9 cellular contexts compared by ENCODE assay signal in genomic region chr9:121620777-121621437, GRCh38. TPM values are rescaled to one million over a fixed set of nuclear protein-coding genes. Genes with fewer than 3 reads are reported as not detected.
DNase-seq lines count a peak whose midpoint lies in the region; ATAC-seq and TF ChIP-seq lines count a peak whose summit lies in the region.
"Had no signal": no experiment of that assay in that cellular context is flagged by ENCODE, and none has a peak within 500 bp of the region (broad histone marks: within the 10 kb centered on the region; RNA-seq: fewer than 3 reads in every experiment).

No MANE protein-coding gene starts in this region.

- H3K27ac Mint-ChIP-seq in activated CD8-positive, alpha-beta T cell treated with anti-CD3 and anti-CD28 coated beads, Interleukin-2, amount 10 ng/mL, durations not matched to agents 7 days and 5 days, result no peak overlapping the region

- CTCF ChIA-PET in activated CD8-positive, alpha-beta T cell treated with anti-CD3 and anti-CD28 coated beads, Interleukin-2, amount 10 ng/mL, durations not matched to agents 7 days and 5 days (lab: Charles Lee), result interaction anchor here (0.9 to 1.1 kb wide), 2 partner anchors 59 to 65 kb away, joined by 3 read pairs; no protein-coding TSS in a partner anchor

- peak; percentile 43 to 64 for TF ChIP-seq RAD21 in liver (IDR thresholded peaks at IDR 0.05)

- H3K4me1 ChIP-seq in liver (ENCODE audit: control insufficient read depth in 4 of 4, insufficient read depth in 4 of 4, low read length in 3 of 4), result peaks cover 15 to 45% (median 29%) of the 10 kb centered on the region in 4 donors

- POLR2A ChIA-PET in activated CD8-positive, alpha-beta T cell treated with anti-CD3 and anti-CD28 coated beads, Interleukin-2, amount 10 ng/mL, durations not matched to agents 7 days and 5 days (lab: Charles Lee), result no interaction called here

- H3K36me3 ChIP-seq in liver (ENCODE audit: control insufficient read depth in 4 of 4, insufficient read depth in 3 of 4, low read depth in 1 of 4, low read length in 3 of 4), result no peaks in the 10 kb centered on the region

- peak overlapping the region; percentile 0 to 25 for H3K27ac ChIP-seq in liver (ENCODE audit: low read depth in 1 of 2, low read length in 2 of 2)

- no peak for ATAC-seq in activated CD8-positive, alpha-beta T cell treated with anti-CD3 and anti-CD28 coated beads, Interleukin-2, amount 10 ng/mL, durations not matched to agents 7 days and 5 days
- ATAC-seq in GM18517 (IDR thresholded peaks at IDR 0.05; ENCODE audit: unreplicated experiment), result no peak
- ATAC-seq in GM21447 (IDR thresholded peaks at IDR 0.05; ENCODE audit: unreplicated experiment), result no peak
- no peak for ATAC-seq in left lobe of liver
- ATAC-seq in GM18502 (IDR thresholded peaks at IDR 0.05; ENCODE audit: poor library complexity, unreplicated experiment), result no peak

- H3K27me3 Mint-ChIP-seq in activated CD8-positive, alpha-beta T cell treated with anti-CD3 and anti-CD28 coated beads, Interleukin-2, amount 10 ng/mL, durations not matched to agents 7 days and 5 days (ENCODE audit: low read depth), result peaks cover 2% of the 10 kb centered on the region

- H3K9me3 Mint-ChIP-seq in activated CD8-positive, alpha-beta T cell treated with anti-CD3 and anti-CD28 coated beads, Interleukin-2, amount 10 ng/mL, durations not matched to agents 7 days and 5 days (ENCODE audit: insufficient read depth), result no peaks in the 10 kb centered on the region

- TF ChIP-seq CTCF in HFF-Myc (IDR thresholded peaks at IDR 0.05; ENCODE audit: low read depth, low read length, missing control alignments) (peak; percentile 78), liver (IDR thresholded peaks at IDR 0.05; ENCODE audit: low read depth, low read length, missing input control) (peak; percentile 27)

- no peak overlapping the region for H3K9ac ChIP-seq in liver (ENCODE audit: low read depth in 1 of 2, low read length in 2 of 2)

- H3K4me3 ChIP-seq in HFF-Myc (replicated peaks; ENCODE audit: low read depth, low read length) (no peak overlapping the region), liver (ENCODE audit: low read depth in 1 of 3, low read length in 3 of 3) (no peak overlapping the region)
- H3K4me3 ChIP-seq: skin epidermis had no signal

- DNase-seq in COR-L47 (lab: John Stamatoyannopoulos, UW) (peak; percentile 35), HFF-Myc (ENCODE audit: extremely low read depth, low read depth) (no peak), left lobe of liver (ENCODE audit: low spot score) (no peak)
- peak; percentile 27 for DNase-seq in activated CD8-positive, alpha-beta T cell treated with anti-CD3 and anti-CD28 coated beads, Interleukin-2, amount 10 ng/mL, durations not matched to agents 7 days and 5 days

- no peaks in the 10 kb centered on the region for H3K36me3 Mint-ChIP-seq in activated CD8-positive, alpha-beta T cell treated with anti-CD3 and anti-CD28 coated beads, Interleukin-2, amount 10 ng/mL, durations not matched to agents 7 days and 5 days (ENCODE audit: low read depth)

- H3K9me3 ChIP-seq in liver (ENCODE audit: control insufficient read depth in 4 of 4, low read length in 3 of 4), result no peaks in the 10 kb centered on the region

- peaks cover 6% of the 10 kb centered on the region for H3K4me1 Mint-ChIP-seq in activated CD8-positive, alpha-beta T cell treated with anti-CD3 and anti-CD28 coated beads, Interleukin-2, amount 10 ng/mL, durations not matched to agents 7 days and 5 days (ENCODE audit: low read depth)

- H3K27me3 ChIP-seq in liver (ENCODE audit: control insufficient read depth in 4 of 4, insufficient read depth in 4 of 4, low read length in 3 of 4), result no peaks in the 10 kb centered on the region

- no peak overlapping the region for H3K4me3 Mint-ChIP-seq in activated CD8-positive, alpha-beta T cell treated with anti-CD3 and anti-CD28 coated beads, Interleukin-2, amount 10 ng/mL, durations not matched to agents 7 days and 5 days

- 75% methylated on average over 3 of the region's 3 CpGs for WGBS in liver

TF ChIP-seq in liver, 16 proteins besides CTCF, POLR2A, EP300 and RAD21:
- TF ChIP-seq RXRA (IDR thresholded peaks at IDR 0.05) (no peak), HNF4A (conservative IDR thresholded peaks at IDR 0.05) (peak; percentile 9 to 48)

RNA-seq across cellular contexts. Expression of gene DAB2IP, which starts 30.5 kb away (rescaled TPM):
- total RNA-seq in activated CD8-positive, alpha-beta T cell treated with anti-CD3 and anti-CD28 coated beads, Interleukin-2, amount 10 ng/mL, durations not matched to agents 7 days and 5 days, result under 1 TPM; 0.08 to 0.13 TPM
- total RNA-seq in liver, result 10 to 100 TPM in 1 of 2 donors, 1 to 10 TPM in 1; 3.1 to 13.1 TPM
- polyA plus RNA-seq in liver, result 1 to 10 TPM; 2.3 to 7.8 TPM
- 27.3 TPM for total RNA-seq in left lobe of liver

Comparison
In these comparisons a context has a peak if more than half of its experiments do, and no peak if none do; other contexts are left out.
1. DNase-seq: peak in COR-L47 (single experiment) and activated CD8-positive, alpha-beta T cell treated with anti-CD3 and anti-CD28 coated beads, Interleukin-2, amount 10 ng/mL, durations not matched to agents 7 days and 5 days (single experiment); none in HFF-Myc (single experiment) and left lobe of liver (single experiment).